Comparison of ENCODE assay signal across 18 cellular contexts in genomic region chr19:6059396-6059947, GRCh38. TPM values are rescaled to one million over a fixed set of nuclear protein-coding genes. Genes with fewer than 3 reads are reported as not detected.
A peak's percentile ranks its signal among the peaks of the same experiment; 100 is the strongest.
DNase-seq lines count a peak whose midpoint lies in the region; ATAC-seq and TF ChIP-seq lines count a peak whose summit lies in the region.
"Had no signal": no experiment of that assay in that cellular context is flagged by ENCODE, and none has a peak within 500 bp of the region (broad histone marks: within the 10 kb centered on the region; RNA-seq: fewer than 3 reads in every experiment).

No MANE protein-coding gene starts in this region.

- H3K27me3 Mint-ChIP-seq in activated CD8-positive, alpha-beta memory T cell treated with anti-CD3 and anti-CD28 coated beads, Interleukin-2, amount 10 ng/mL, durations not matched to agents 7 days and 5 days, result peaks cover 3% of the 10 kb centered on the region

- TF ChIP-seq CTCF in ascending aorta (IDR thresholded peaks at IDR 0.05) (no peak), lower lobe of right lung (IDR thresholded peaks at IDR 0.05) (no peak), testis (IDR thresholded peaks at IDR 0.05) (no peak)

- H3K9me3 ChIP-seq in ascending aorta (no peaks in the 10 kb centered on the region), lower lobe of right lung (no peaks in the 10 kb centered on the region), testis (no peaks in the 10 kb centered on the region)
- H3K9me3 ChIP-seq: HAP-1, left lung, psoas muscle had no signal

- TF ChIP-seq POLR2A in testis (IDR thresholded peaks at IDR 0.05), result no peak

- H3K27me3 ChIP-seq in ascending aorta (no peaks in the 10 kb centered on the region), lower lobe of right lung (ENCODE audit: low read depth) (no peaks in the 10 kb centered on the region), testis (no peaks in the 10 kb centered on the region)
- H3K27me3 ChIP-seq: left lung had no signal

- intact Hi-C loops in ascending aorta (cut with DNase I), result loop anchor here (5.0 kb wide), 1 partner anchor 218 kb away; the partner anchor contains the start of gene MLLT1
- intact Hi-C loops in lower lobe of right lung (cut with DNase I), result no loop called here
- intact Hi-C loops in testis (cut with DNase I; ENCODE audit: low total_unique reads), result no loop called here

- peak overlapping the region; percentile 93 to 96 for H3K27ac ChIP-seq in ascending aorta
- peak overlapping the region; percentile 96 for H3K27ac ChIP-seq in lower lobe of right lung
- H3K27ac ChIP-seq in testis, result no peak overlapping the region
- H3K27ac ChIP-seq: psoas muscle had no signal

- no peak overlapping the region for H3K4me3 ChIP-seq in ascending aorta
- H3K4me3 ChIP-seq in lower lobe of right lung, result no peak overlapping the region
- H3K4me3 ChIP-seq in testis, result no peak overlapping the region
- H3K4me3 ChIP-seq: HAP-1, left lung, psoas muscle had no signal

- H3K4me1 Mint-ChIP-seq in activated CD8-positive, alpha-beta memory T cell treated with anti-CD3 and anti-CD28 coated beads, Interleukin-2, amount 10 ng/mL, durations not matched to agents 7 days and 5 days, result peaks cover 28% of the 10 kb centered on the region

- H3K4me1 ChIP-seq in ascending aorta (peaks cover 15 to 73% of the 10 kb centered on the region in 2 donors), lower lobe of right lung (peaks cover 88% of the 10 kb centered on the region), testis (peaks cover 20% of the 10 kb centered on the region)

- no peak overlapping the region for H3K4me3 Mint-ChIP-seq in activated CD8-positive, alpha-beta memory T cell treated with anti-CD3 and anti-CD28 coated beads, Interleukin-2, amount 10 ng/mL, durations not matched to agents 7 days and 5 days
- H3K4me3 Mint-ChIP-seq: activated naive CD8-positive, alpha-beta T cell treated with anti-CD3 and anti-CD28 coated beads, Interleukin-2, amount 10 ng/mL, durations not matched to agents 7 days and 5 days; naive B cell; T-helper 1 cell treated with Interleukin-12 subunit alpha and Interleukin-12 subunit beta and Interleukin-4 antibody, amounts not matched to agents 30 μg/mL and 1 μg/mL, for 36 hours; WTC11 had no signal

- peak; percentile 17 for DNase-seq in activated CD8-positive, alpha-beta memory T cell treated with anti-CD3 and anti-CD28 coated beads, Interleukin-2, amount 50 U/mL, for 48 hours
- DNase-seq in activated CD8-positive, alpha-beta memory T cell treated with anti-CD3 and anti-CD28 coated beads, Interleukin-2, amount 10 ng/mL, durations not matched to agents 7 days and 5 days, result no peak
- DNase-seq in ascending aorta (ENCODE audit: low spot score in 2 of 2) (peak in 1 of 2 donors; percentile 37), lower lobe of right lung (no peak), testis (peak; percentile 1), NCI-H345 (lab: John Stamatoyannopoulos, UW) (no peak)
- DNase-seq: activated naive CD8-positive, alpha-beta T cell treated with anti-CD3 and anti-CD28 coated beads, Interleukin-2, amount 10 ng/mL, durations not matched to agents 7 days and 5 days; C1 segment of cervical spinal cord; effector memory CD4-positive, alpha-beta T cell; left lung; naive B cell; NCI-H1436 treated with DMSO at 0.1 percent for 48 hours; psoas muscle had no signal

- 88 to 92% methylated on average over 6 of the region's 6 CpGs for WGBS in testis, 2 donors

- no peaks in the 10 kb centered on the region for H3K36me3 Mint-ChIP-seq in activated CD8-positive, alpha-beta memory T cell treated with anti-CD3 and anti-CD28 coated beads, Interleukin-2, amount 10 ng/mL, durations not matched to agents 7 days and 5 days
- H3K36me3 Mint-ChIP-seq: naive B cell, WTC11 had no signal

- no peak for ATAC-seq in activated CD8-positive, alpha-beta memory T cell treated with anti-CD3 and anti-CD28 coated beads, Interleukin-2, amount 10 ng/mL, durations not matched to agents 7 days and 5 days
- no peak for ATAC-seq in lower lobe of right lung
- no peak for ATAC-seq in GM18873 (IDR thresholded peaks at IDR 0.05; ENCODE audit: low FRiP score, unreplicated experiment)
- no peak for ATAC-seq in HG03565 (IDR thresholded peaks at IDR 0.05; ENCODE audit: unreplicated experiment)
- ATAC-seq: left lung, psoas muscle, WTC11 had no signal

- CTCF ChIA-PET in activated CD8-positive, alpha-beta memory T cell treated with anti-CD3 and anti-CD28 coated beads, Interleukin-2, amount 10 ng/mL, durations not matched to agents 7 days and 5 days (lab: Charles Lee), result no interaction called here

- no peaks in the 10 kb centered on the region for H3K9me3 Mint-ChIP-seq in activated CD8-positive, alpha-beta memory T cell treated with anti-CD3 and anti-CD28 coated beads, Interleukin-2, amount 10 ng/mL, durations not matched to agents 7 days and 5 days (ENCODE audit: low read depth)
- H3K9me3 Mint-ChIP-seq: activated naive CD8-positive, alpha-beta T cell treated with anti-CD3 and anti-CD28 coated beads, Interleukin-2, amount 10 ng/mL, durations not matched to agents 7 days and 5 days; naive B cell; T-helper 1 cell treated with Interleukin-12 subunit alpha and Interleukin-12 subunit beta and Interleukin-4 antibody, amounts not matched to agents 30 μg/mL and 1 μg/mL, for 36 hours had no signal

- no peak overlapping the region for H3K27ac Mint-ChIP-seq in activated CD8-positive, alpha-beta memory T cell treated with anti-CD3 and anti-CD28 coated beads, Interleukin-2, amount 10 ng/mL, durations not matched to agents 7 days and 5 days
- H3K27ac Mint-ChIP-seq: naive B cell; T-helper 1 cell treated with Interleukin-12 subunit alpha and Interleukin-12 subunit beta and Interleukin-4 antibody, amounts not matched to agents 30 μg/mL and 1 μg/mL, for 36 hours; WTC11 had no signal

- H3K36me3 ChIP-seq in ascending aorta (no peaks in the 10 kb centered on the region), lower lobe of right lung (no peaks in the 10 kb centered on the region), testis (ENCODE audit: low read depth, missing control alignments) (no peaks in the 10 kb centered on the region)
- H3K36me3 ChIP-seq: HAP-1, left lung had no signal

RNA-seq across cellular contexts. Expression of gene RFX2, which starts 50.8 kb away (rescaled TPM):
- 10 to 100 TPM in 1 of 2 experiments, 1 to 10 TPM in 1; 9.8 to 11.7 TPM for total RNA-seq in activated CD8-positive, alpha-beta memory T cell treated with anti-CD3 and anti-CD28 coated beads, Interleukin-2, amount 10 ng/mL, durations not matched to agents 7 days and 5 days
- total RNA-seq in ascending aorta (107 TPM), lower lobe of right lung (20.9 TPM), testis (100 to 1,000 TPM in 1 of 2 donors, 10 to 100 TPM in 1; 92.9 to 127 TPM)
- polyA plus RNA-seq in testis (ENCODE audit: insufficient read depth, low read depth, low replicate concordance), result 197 TPM

Comparison
In these comparisons a context has a peak if more than half of its experiments do, and no peak if none do; other contexts are left out.
1. DNase-seq: peak in activated CD8-positive, alpha-beta memory T cell treated with anti-CD3 and anti-CD28 coated beads, Interleukin-2, amount 50 U/mL, for 48 hours (single experiment) and testis (single experiment); none in activated CD8-positive, alpha-beta memory T cell treated with anti-CD3 and anti-CD28 coated beads, Interleukin-2, amount 10 ng/mL, durations not matched to agents 7 days and 5 days (single experiment), lower lobe of right lung (single experiment) and NCI-H345 (single experiment).
2. H3K27ac ChIP-seq: peak in ascending aorta (2 of 2) and lower lobe of right lung (single experiment); none in testis (0 of 2).